In genomic region chr16:21510869-21511255, GRCh38 we compare ENCODE assay signal across 8 cellular contexts.
DNase-seq lines count a peak whose midpoint lies in the region; ATAC-seq and TF ChIP-seq lines count a peak whose summit lies in the region.
"Not testable (repeated sequence)": the region's sequence is repeated elsewhere in the genome, so short reads cannot be mapped to it uniquely, and the experiment has no call there.

No MANE protein-coding gene starts in this region.

- peak overlapping the region in 2 of 8 donors; percentile 7 to 65 for H3K4me3 Mint-ChIP-seq in CD4-positive, alpha-beta memory T cell
- H3K4me3 Mint-ChIP-seq in brain = peak overlapping the region in 1 of 5 experiments; percentile 12
- peak overlapping the region in 1 of 10 donors; percentile 6 for H3K4me3 Mint-ChIP-seq in naive thymus-derived CD4-positive, alpha-beta T cell

- not testable (repeated sequence) for H3K4me3 ChIP-seq in CD4-positive, alpha-beta memory T cell (ENCODE audit: low read length in 2 of 2); SJSA1; heart right ventricle; naive thymus-derived CD4-positive, alpha-beta T cell (ENCODE audit: low read length); tibial artery
- peak overlapping the region in 3 of 4 donors; percentile 15 to 43 (median 15) for H3K4me3 ChIP-seq in gastrocnemius medialis

- in situ Hi-C loops in gastrocnemius medialis (cut with MboI; ENCODE audit: low sequenced_read_pairs in 4 of 4) = not testable (repeated sequence)

- WGBS in heart right ventricle, 2 donors = 89 to 92% methylated on average over 4 of the region's 4 CpGs

- CTCF ChIA-PET in CD4-positive, alpha-beta memory T cell (lab: Charles Lee; ENCODE audit: partially characterized antibody); naive thymus-derived CD4-positive, alpha-beta T cell (lab: Charles Lee): not testable (repeated sequence)

- peak overlapping the region in 6 of 7 donors; percentile 17 to 92 (median 75) for H3K27ac Mint-ChIP-seq in CD4-positive, alpha-beta memory T cell
- peak overlapping the region; percentile 41 to 91 (median 59) for H3K27ac Mint-ChIP-seq in brain
- peak overlapping the region in 8 of 9 donors; percentile 68 to 86 (median 77) for H3K27ac Mint-ChIP-seq in naive thymus-derived CD4-positive, alpha-beta T cell

- not testable (repeated sequence) for H3K27me3 Mint-ChIP-seq in CD4-positive, alpha-beta memory T cell; brain; naive thymus-derived CD4-positive, alpha-beta T cell

- peaks cover 64% of the 10 kb centered on the region for H3K4me1 ChIP-seq in CD4-positive, alpha-beta memory T cell (ENCODE audit: insufficient read depth, low read length)
- H3K4me1 ChIP-seq in SJSA1 (replicated peaks) (peaks cover 25% of the 10 kb centered on the region), heart right ventricle (peaks cover 67 to 98% (median 90%) of the 10 kb centered on the region in 9 donors), gastrocnemius medialis (peaks cover 95% of the 10 kb centered on the region in 2 donors), tibial artery (peaks cover 9 to 91% (median 57%) of the 10 kb centered on the region in 4 donors)
- H3K4me1 ChIP-seq in naive thymus-derived CD4-positive, alpha-beta T cell (ENCODE audit: control insufficient read depth in 2 of 2, insufficient read depth in 2 of 2, low read length in 2 of 2) = peaks cover 13 to 14% of the 10 kb centered on the region in 2 donors

- peaks cover 31 to 96% (median 67%) of the 10 kb centered on the region in 4 donors for H3K4me1 Mint-ChIP-seq in CD4-positive, alpha-beta memory T cell
- peaks cover 96% of the 10 kb centered on the region for H3K4me1 Mint-ChIP-seq in brain
- H3K4me1 Mint-ChIP-seq in naive thymus-derived CD4-positive, alpha-beta T cell = peaks cover 62 to 87% (median 75%) of the 10 kb centered on the region in 7 donors

- not testable (repeated sequence) for H3K27ac ChIP-seq in CD4-positive, alpha-beta memory T cell (ENCODE audit: low read depth, low read length); naive thymus-derived CD4-positive, alpha-beta T cell (ENCODE audit: low read depth, low read length)
- H3K27ac ChIP-seq in SJSA1 = peak overlapping the region; percentile 51
- H3K27ac ChIP-seq in heart right ventricle = peak overlapping the region; percentile 54 to 92 (median 83)
- peak overlapping the region; percentile 93 to 100 (median 96) for H3K27ac ChIP-seq in gastrocnemius medialis
- peak overlapping the region; percentile 67 to 74 for H3K27ac ChIP-seq in tibial artery

- POLR2A ChIA-PET in CD4-positive, alpha-beta memory T cell (lab: Charles Lee; ENCODE audit: partially characterized antibody) = interaction anchor here (0.6 to 1.3 kb wide), 3 partner anchors 9 to 642 kb away, joined by 3 to 6 read pairs (median 4); no protein-coding TSS in a partner anchor
- POLR2A ChIA-PET in naive thymus-derived CD4-positive, alpha-beta T cell (lab: Charles Lee) = not testable (repeated sequence)

- not testable (repeated sequence) for ATAC-seq in heart right ventricle; naive thymus-derived CD4-positive, alpha-beta T cell; gastrocnemius medialis

- H3K9me3 ChIP-seq in CD4-positive, alpha-beta memory T cell (ENCODE audit: control insufficient read depth in 1 of 2, low read length in 2 of 2); SJSA1 (replicated peaks); heart right ventricle; naive thymus-derived CD4-positive, alpha-beta T cell (ENCODE audit: control insufficient read depth in 2 of 3, low read length in 3 of 3); gastrocnemius medialis; tibial artery: not testable (repeated sequence)

- intact Hi-C loops in CD4-positive, alpha-beta memory T cell (cut with micrococcal nuclease); heart right ventricle (cut with DNase I); naive thymus-derived CD4-positive, alpha-beta T cell (cut with micrococcal nuclease); tibial artery (cut with DNase I; ENCODE audit: low total_unique reads): not testable (repeated sequence)
- intact Hi-C loops in gastrocnemius medialis (cut with DNase I; ENCODE audit: low total_unique reads) = loop anchor here (10.0 kb wide), 1 partner anchor 704 kb away; no protein-coding TSS in a partner anchor

- not testable (repeated sequence) for H3K36me3 ChIP-seq in CD4-positive, alpha-beta memory T cell (ENCODE audit: insufficient read depth, low read length); naive thymus-derived CD4-positive, alpha-beta T cell (ENCODE audit: control insufficient read depth in 2 of 3, insufficient read depth in 3 of 3, low read length in 3 of 3); gastrocnemius medialis; tibial artery
- peaks cover 61% of the 10 kb centered on the region for H3K36me3 ChIP-seq in SJSA1
- H3K36me3 ChIP-seq in heart right ventricle = peaks cover 0 to 11% (median 0%) of the 10 kb centered on the region in 9 donors

- DNase-seq in CD4-positive, alpha-beta memory T cell; heart right ventricle; gastrocnemius medialis: not testable (repeated sequence)
- DNase-seq in SJSA1 (ENCODE audit: low read depth in 1 of 2, low spot score in 2 of 2) (peak in 1 of 2 experiments; percentile 17), tibial artery (peak in 1 of 2 donors; percentile 59)
- DNase-seq in activated T-cell treated with anti-CD3 and anti-CD28 coated beads, Interleukin-2, amount 50 U/mL, for 1 hour = peak; percentile 16
- DNase-seq in naive thymus-derived CD4-positive, alpha-beta T cell = peak in 1 of 9 donors; percentile 20

- not testable (repeated sequence) for TF ChIP-seq POLR2A in gastrocnemius medialis (IDR thresholded peaks at IDR 0.05)

- not testable (repeated sequence) for TF ChIP-seq CTCF in brain (conservative IDR thresholded peaks at IDR 0.05); heart right ventricle (IDR thresholded peaks at IDR 0.05); gastrocnemius medialis (IDR thresholded peaks at IDR 0.05 in 4 of 5, conservative IDR thresholded peaks at IDR 0.05 in 1 of 5); tibial artery (IDR thresholded peaks at IDR 0.05)

- H3K27me3 ChIP-seq in CD4-positive, alpha-beta memory T cell (ENCODE audit: insufficient read depth, low read length); SJSA1 (replicated peaks); heart right ventricle; naive thymus-derived CD4-positive, alpha-beta T cell (ENCODE audit: control insufficient read depth in 2 of 2, insufficient read depth in 2 of 2, low read length in 2 of 2); gastrocnemius medialis; tibial artery: not testable (repeated sequence)

- not testable (repeated sequence) for H3K9me3 Mint-ChIP-seq in CD4-positive, alpha-beta memory T cell; brain; naive thymus-derived CD4-positive, alpha-beta T cell

- H3K36me3 Mint-ChIP-seq in CD4-positive, alpha-beta memory T cell = peaks cover 4 to 27% of the 10 kb centered on the region in 2 donors
- peaks cover 33% of the 10 kb centered on the region for H3K36me3 Mint-ChIP-seq in brain
- peaks cover 0 to 14% (median 0%) of the 10 kb centered on the region in 5 donors for H3K36me3 Mint-ChIP-seq in naive thymus-derived CD4-positive, alpha-beta T cell
